Comparison of ENCODE assay signal across 8 cellular contexts in genomic region chr15:66356359-66357236, GRCh38. TPM values are rescaled to one million over a fixed set of nuclear protein-coding genes. Genes with fewer than 3 reads are reported as not detected.
DNase-seq lines count a peak whose midpoint lies in the region; ATAC-seq and TF ChIP-seq lines count a peak whose summit lies in the region.

Gene TIPIN (minus strand): TSS chr15:66356685. CDS start chr15:66352947, 3,738 bp downstream.

- no peaks in the 10 kb centered on the region for H3K27me3 Mint-ChIP-seq in CD4-positive, alpha-beta T cell

- peaks cover 0 to 12% (median 6%) of the 10 kb centered on the region in 4 donors for H3K4me1 ChIP-seq in liver (ENCODE audit: control insufficient read depth in 4 of 4, insufficient read depth in 4 of 4, low read length in 3 of 4)

- peak; percentile 94 to 97 (median 95) for DNase-seq in CD4-positive, alpha-beta T cell
- peak; percentile 98 for DNase-seq in NCI-H82 (lab: John Stamatoyannopoulos, UW)
- DNase-seq in activated CD4-positive, alpha-beta T cell treated with anti-CD3 and anti-CD28 coated beads, Interleukin-2, amount 50 U/mL, for 48 hours, result peak; percentile 98
- peak; percentile 77 to 95 (median 90) for DNase-seq in dorsolateral prefrontal cortex
- peak; percentile 97 for DNase-seq in stimulated activated CD4-positive, alpha-beta T cell treated with anti-CD3 and anti-CD28 coated beads, Interleukin-4, amount 100 ng/mL, for 1 hour

- peak; percentile 96 for ATAC-seq in CD4-positive, alpha-beta T cell (ENCODE audit: poor library complexity)
- peak; percentile 92 for ATAC-seq in GM19452 (IDR thresholded peaks at IDR 0.05; ENCODE audit: unreplicated experiment)
- peak; percentile 68 for ATAC-seq in HG03575 (IDR thresholded peaks at IDR 0.05; ENCODE audit: extremely low read depth, insufficient number of reproducible peaks, low FRiP score, unreplicated experiment)

- H3K36me3 ChIP-seq in liver (ENCODE audit: control insufficient read depth in 4 of 4, insufficient read depth in 3 of 4, low read depth in 1 of 4, low read length in 3 of 4), result no peaks in the 10 kb centered on the region

- peaks cover 20% of the 10 kb centered on the region for H3K36me3 Mint-ChIP-seq in CD4-positive, alpha-beta T cell (ENCODE audit: low read depth)

- peak within 1 kb of the TSS; percentile 89 for H3K4me3 Mint-ChIP-seq in CD4-positive, alpha-beta T cell

- WGBS in liver, result 6% methylated on average over 51 of the region's 51 CpGs

- H3K27me3 ChIP-seq in CD4-positive, alpha-beta T cell (ENCODE audit: control insufficient read depth, insufficient read depth, low read length), result no peaks in the 10 kb centered on the region
- H3K27me3 ChIP-seq in dorsolateral prefrontal cortex (no peaks in the 10 kb centered on the region), liver (ENCODE audit: control insufficient read depth in 4 of 4, insufficient read depth in 4 of 4, low read length in 3 of 4) (no peaks in the 10 kb centered on the region)

- peaks cover 23% of the 10 kb centered on the region for H3K4me1 Mint-ChIP-seq in CD4-positive, alpha-beta T cell (ENCODE audit: low read depth)

- intact Hi-C loops in CD4-positive, alpha-beta T cell (cut with DNase I, micrococcal nuclease), result loop anchor here (1.0 to 5.0 kb wide), 7 partner anchors 30 to 346 kb away; partner anchors contain the start of genes MAP2K1 (in 2 of the 2), DIS3L (in 1 of the 2), RPL4 (in 1 of the 2) and SMAD6 (in 1 of the 2)
- intact Hi-C loops in dorsolateral prefrontal cortex (cut with DNase I), result loop anchor here in 1 of 2 donors (10.0 kb wide), 1 partner anchor 62 kb away; the partner anchor contains the start of gene DIS3L

- peak within 1 kb of the TSS; percentile 24 for H3K27ac ChIP-seq in CD4-positive, alpha-beta T cell (ENCODE audit: low read depth, low read length)
- H3K27ac ChIP-seq in dorsolateral prefrontal cortex (peak within 1 kb of the TSS in 52 of 59 donors; percentile 1 to 85 (median 62)), liver (ENCODE audit: low read depth in 1 of 2, low read length in 2 of 2) (peak within 1 kb of the TSS; percentile 69 to 77)

- no peaks in the 10 kb centered on the region for H3K9me3 Mint-ChIP-seq in CD4-positive, alpha-beta T cell

- H3K4me3 ChIP-seq in dorsolateral prefrontal cortex (peak within 1 kb of the TSS; percentile 46 to 80 (median 68)), liver (ENCODE audit: low read depth in 1 of 3, low read length in 3 of 3) (peak within 1 kb of the TSS; percentile 63 to 76 (median 65))

- no peaks in the 10 kb centered on the region for H3K9me3 ChIP-seq in CD4-positive, alpha-beta T cell (ENCODE audit: control insufficient read depth, low read length)
- H3K9me3 ChIP-seq in liver (ENCODE audit: control insufficient read depth in 4 of 4, low read length in 3 of 4), result no peaks in the 10 kb centered on the region

- CTCF ChIA-PET in CD4-positive, alpha-beta T cell (lab: Charles Lee), result interaction anchor here (1.6 to 3.0 kb wide), 2 partner anchors 29 to 142 kb away, joined by 13 to 15 read pairs; partner anchors contain the start of genes MAP2K1 and SNAPC5

- peak within 1 kb of the TSS; percentile 81 for H3K27ac Mint-ChIP-seq in CD4-positive, alpha-beta T cell

- POLR2A ChIA-PET in CD4-positive, alpha-beta T cell (lab: Charles Lee), result interaction anchor here (1.0 to 3.4 kb wide), 5 partner anchors 31 to 149 kb away, joined by 3 to 19 read pairs (median 5); partner anchors contain the start of genes MAP2K1, SNAPC5 and ZWILCH

- TF ChIP-seq RAD21 in liver (IDR thresholded peaks at IDR 0.05), result peak; percentile 36 to 58

- TF ChIP-seq CTCF in CD4-positive, alpha-beta T cell (IDR thresholded peaks at IDR 0.05), result no peak
- TF ChIP-seq CTCF in dorsolateral prefrontal cortex (IDR thresholded peaks at IDR 0.05 in 54 of 56, conservative IDR thresholded peaks at IDR 0.05 in 2 of 56; ENCODE audit: low read depth in 1 of 56, partially characterized antibody in 56 of 56) (peak in 19 of 56 donors; percentile 0 to 42 (median 21)), liver (IDR thresholded peaks at IDR 0.05; ENCODE audit: low read depth, low read length, missing input control) (no peak)

- peak within 1 kb of the TSS; percentile 68 to 86 for H3K9ac ChIP-seq in liver (ENCODE audit: low read depth in 1 of 2, low read length in 2 of 2)

TF ChIP-seq in liver, 16 proteins besides CTCF, POLR2A, EP300 and RAD21:
- no peak for TF ChIP-seq FOXA2 (IDR thresholded peaks at IDR 0.05)
- no peak for TF ChIP-seq ATF3 (IDR thresholded peaks at IDR 0.05)
- TF ChIP-seq HNF4A (conservative IDR thresholded peaks at IDR 0.05), result peak in 1 of 2 donors; percentile 15
- no peak for TF ChIP-seq JUND (IDR thresholded peaks at IDR 0.05)
- peak; percentile 70 for TF ChIP-seq TAF1 (conservative IDR thresholded peaks at IDR 0.05)
- peak; percentile 67 for TF ChIP-seq SP1 (IDR thresholded peaks at IDR 0.05)
- peak; percentile 100 for TF ChIP-seq ZBTB33 (IDR thresholded peaks at IDR 0.05)
- TF ChIP-seq YY1 (IDR thresholded peaks at IDR 0.05), result no peak
- no peak for TF ChIP-seq FOXA1 (IDR thresholded peaks at IDR 0.05)
- peak; percentile 50 for TF ChIP-seq MAX (IDR thresholded peaks at IDR 0.05)
- TF ChIP-seq GABPA (IDR thresholded peaks at IDR 0.05 in 1 of 2, conservative IDR thresholded peaks at IDR 0.05 in 1 of 2), result peak; percentile 37 to 69
- TF ChIP-seq RXRA (IDR thresholded peaks at IDR 0.05), result no peak
- no peak for TF ChIP-seq REST (IDR thresholded peaks at IDR 0.05)
- TF ChIP-seq EGR1 (IDR thresholded peaks at IDR 0.05; ENCODE audit: low read depth in 2 of 2), result no peak
- no peak for TF ChIP-seq HNF4G (IDR thresholded peaks at IDR 0.05)
- TF ChIP-seq NR2F2 (IDR thresholded peaks at IDR 0.05), result no peak

RNA-seq across cellular contexts. Expression of gene TIPIN, which starts in this region (rescaled TPM):
- total RNA-seq in CD4-positive, alpha-beta T cell, result 1 to 10 TPM; 3.7 to 3.9 TPM
- total RNA-seq in dorsolateral prefrontal cortex (10 to 100 TPM in 80 of 120 experiments, 1 to 10 TPM in 40; 5.6 to 21.1 (median 11.3) TPM), liver (1 to 10 TPM; 2.4 to 5.9 TPM)
- 1 to 10 TPM; 2.2 to 2.7 TPM for polyA plus RNA-seq in liver

Comparison
In these comparisons a context has a peak if more than half of its experiments do, and no peak if none do; other contexts are left out.
1. Peak in every context shown above with its lines: DNase-seq, ATAC-seq, H3K4me3 ChIP-seq and H3K27ac ChIP-seq.